In genomic region chr2:132703396-132703795, GRCh38 we compare ENCODE assay signal across 22 cellular contexts. TPM values are rescaled to one million over a fixed set of nuclear protein-coding genes. Genes with fewer than 3 reads are reported as not detected.
"Had no signal": no experiment of that assay in that cellular context is flagged by ENCODE, and none has a peak within 500 bp of the region (broad histone marks: within the 10 kb centered on the region; RNA-seq: fewer than 3 reads in every experiment).

No MANE protein-coding gene starts in this region.

- H3K4me1 Mint-ChIP-seq: activated naive CD4-positive, alpha-beta T cell treated with anti-CD3 and anti-CD28 coated beads, Interleukin-2, amount 50 U/mL, for 24 hours; mesothelial cell of epicardium; nephron had no signal

- DNase-seq: activated CD4-positive, CD25-positive, alpha-beta regulatory T cell treated with anti-CD3 and anti-CD28 coated beads, Interleukin-2, amount 50 U/mL, for 72 hours; activated CD8-positive, alpha-beta memory T cell treated with anti-CD3 and anti-CD28 coated beads for 24 hours; activated CD8-positive, alpha-beta memory T cell treated with anti-CD3 and anti-CD28 coated beads, Interleukin-2, amount 50 U/mL, for 48 hours; activated gamma-delta T cell; activated T-cell treated with anti-CD3 and anti-CD28 coated beads, Interleukin-2, amount 50 U/mL, for 72 hours; adrenal gland; effector memory CD8-positive, alpha-beta T cell; esophagus squamous epithelium; left lung; nucleus accumbens; posterior cingulate gyrus; retina; stimulated activated CD4-positive, alpha-beta T cell treated with anti-CD3 and anti-CD28 coated beads, Interleukin-12 subunit alpha, Interleukin-12 subunit beta, amount 100 ng/mL, for 4 hours; stimulated activated CD4-positive, alpha-beta T cell treated with anti-CD3 and anti-CD28 coated beads, Interleukin-1b, Interleukin-23, amount 100 ng/mL, for 48 hours; stimulated activated naive CD8-positive, alpha-beta T cell treated with anti-CD3 and anti-CD28 coated beads, Interleukin-15, Interleukin-2, amounts not matched to agents 100 U/mL and 50 U/mL, for 24 hours; T1000 had no signal

- ATAC-seq: activated T-cell treated with anti-CD3 and anti-CD28 coated beads, Interleukin-2, amount 50 U/mL, for 72 hours; effector memory CD8-positive, alpha-beta T cell; left lung; stimulated activated naive CD8-positive, alpha-beta T cell treated with anti-CD3 and anti-CD28 coated beads, Interleukin-15, Interleukin-2, amounts not matched to agents 100 U/mL and 50 U/mL, for 24 hours had no signal

- H3K9me3 Mint-ChIP-seq: activated naive CD4-positive, alpha-beta T cell treated with anti-CD3 and anti-CD28 coated beads, Interleukin-2, amount 50 U/mL, for 24 hours; effector memory CD8-positive, alpha-beta T cell; mesothelial cell of epicardium; nephron had no signal

- FAIRE-seq: urothelium cell line had no signal

- H3K27ac ChIP-seq: adrenal gland, esophagus squamous epithelium, left lung, tibial nerve had no signal

- H3K4me1 ChIP-seq: adrenal gland, esophagus squamous epithelium, left lung had no signal

- H3K9me3 ChIP-seq: adrenal gland, esophagus squamous epithelium, left lung, tibial nerve had no signal

- H3K36me3 Mint-ChIP-seq: activated naive CD4-positive, alpha-beta T cell treated with anti-CD3 and anti-CD28 coated beads, Interleukin-2, amount 50 U/mL, for 24 hours; mesothelial cell of epicardium had no signal

- H3K4me3 Mint-ChIP-seq: activated naive CD4-positive, alpha-beta T cell treated with anti-CD3 and anti-CD28 coated beads, Interleukin-2, amount 50 U/mL, for 24 hours; activated T-cell treated with anti-CD3 and anti-CD28 coated beads, Interleukin-2, amount 50 U/mL, for 72 hours; effector memory CD8-positive, alpha-beta T cell; mesothelial cell of epicardium; nephron had no signal

- H3K27me3 Mint-ChIP-seq: activated naive CD4-positive, alpha-beta T cell treated with anti-CD3 and anti-CD28 coated beads, Interleukin-2, amount 50 U/mL, for 24 hours; effector memory CD8-positive, alpha-beta T cell had no signal

- H3K27ac Mint-ChIP-seq: activated naive CD4-positive, alpha-beta T cell treated with anti-CD3 and anti-CD28 coated beads, Interleukin-2, amount 50 U/mL, for 24 hours; activated T-cell treated with anti-CD3 and anti-CD28 coated beads, Interleukin-2, amount 50 U/mL, for 72 hours; effector memory CD8-positive, alpha-beta T cell; mesothelial cell of epicardium; nephron had no signal

- H3K36me3 ChIP-seq: adrenal gland, esophagus squamous epithelium, left lung, tibial nerve had no signal

- H3K4me3 ChIP-seq: adrenal gland, esophagus squamous epithelium, left lung, tibial nerve had no signal

- H3K27me3 ChIP-seq: adrenal gland, esophagus squamous epithelium, left lung, tibial nerve had no signal

RNA-seq across cellular contexts. Expression of gene LYPD1, which starts 33.4 kb away (rescaled TPM):
- total RNA-seq: activated T-cell treated with anti-CD3 and anti-CD28 coated beads, Interleukin-2, amount 50 U/mL, for 72 hours; T-helper 1 cell treated with Interleukin-12 subunit alpha and Interleukin-12 subunit beta and Interleukin-4 antibody, amounts not matched to agents 30 ng/mL and 1 ng/mL, for 36 hours had no signal
